In the genomic region with DNA sequence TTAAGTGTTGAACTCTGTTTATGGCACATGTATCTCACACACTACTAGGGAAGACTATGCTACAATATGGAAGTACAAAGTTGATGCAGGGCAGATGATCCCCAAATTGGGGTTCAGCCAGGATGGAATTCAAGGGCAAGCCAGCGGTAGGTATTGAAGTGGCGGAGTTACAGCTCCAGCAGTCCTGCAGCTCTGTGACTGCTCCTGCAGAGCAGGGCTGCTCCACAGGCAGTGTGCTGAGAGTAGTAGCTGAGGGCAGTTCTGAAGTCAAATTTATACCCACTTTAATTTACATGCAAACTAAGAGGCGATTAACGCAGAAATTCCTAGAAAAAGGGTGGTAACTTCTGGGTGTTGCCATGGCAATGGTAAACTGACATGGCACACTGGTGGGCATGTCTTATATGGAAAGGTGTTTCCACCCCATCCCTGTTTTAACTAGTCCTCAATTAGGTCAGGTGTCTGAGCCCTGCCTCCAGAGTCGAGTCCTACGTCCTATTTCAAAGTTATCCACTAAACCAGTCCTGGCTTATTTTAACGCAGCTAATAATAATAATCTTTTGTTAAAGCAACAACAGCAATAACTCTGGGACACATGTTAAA, we compare ENCODE assay signal across 25 cellular contexts. TPM values are rescaled to one million over a fixed set of nuclear protein-coding genes. Genes with fewer than 3 reads are reported as not detected.
DNase-seq lines count a peak whose midpoint lies in the region; ATAC-seq and TF ChIP-seq lines count a peak whose summit lies in the region.
"Had no signal": no experiment of that assay in that cellular context is flagged by ENCODE, and none has a peak within 500 bp of the region (broad histone marks: within the 10 kb centered on the region; RNA-seq: fewer than 3 reads in every experiment).

No MANE protein-coding gene starts in this region.

- TSS peak; percentile 71 for BruUV-seq in PC-3 (replicated peaks; lab: Mats Ljungman, UMichigan)

- H3K36me3 ChIP-seq in PC-3 (ENCODE audit: low read depth, low read length), result no peaks in the 10 kb centered on the region
- no peaks in the 10 kb centered on the region for H3K36me3 ChIP-seq in breast epithelium
- H3K36me3 ChIP-seq in neural progenitor cell, result no peaks in the 10 kb centered on the region
- H3K36me3 ChIP-seq: BLaER1, ovary, SJSA1 had no signal

- no peaks in the 10 kb centered on the region for H3K4me1 Mint-ChIP-seq in neural progenitor cell
- peaks cover 8% of the 10 kb centered on the region for H3K4me1 Mint-ChIP-seq in mesothelial cell of epicardium
- H3K4me1 Mint-ChIP-seq: activated naive CD8-positive, alpha-beta T cell treated with anti-CD3 and anti-CD28 coated beads, Interleukin-2, amount 10 ng/mL, durations not matched to agents 7 days and 5 days had no signal

- intact Hi-C loops in PC-3 (cut with micrococcal nuclease) (loop anchor here (1.0 to 2.0 kb wide), 3 partner anchors 14 to 66 kb away; partner anchors contain the start of gene PTPN14), breast epithelium (cut with DNase I; ENCODE audit: low total_unique reads) (no loop called here)

- no peak for TF ChIP-seq POLR2A in breast epithelium (IDR thresholded peaks at IDR 0.05)

- H3K9me3 Mint-ChIP-seq in neural progenitor cell (peaks cover 6% of the 10 kb centered on the region), mesothelial cell of epicardium (no peaks in the 10 kb centered on the region)
- H3K9me3 Mint-ChIP-seq: activated naive CD8-positive, alpha-beta T cell treated with anti-CD3 and anti-CD28 coated beads, Interleukin-2, amount 10 ng/mL, durations not matched to agents 7 days and 5 days; effector memory CD8-positive, alpha-beta T cell; memory B cell had no signal

- H4K20me1 ChIP-seq in PC-3 (ENCODE audit: low read length) (no peaks in the 10 kb centered on the region), neural progenitor cell (ENCODE audit: low read depth) (no peaks in the 10 kb centered on the region)
- H4K20me1 ChIP-seq: BLaER1 had no signal

- TF ChIP-seq CTCF in PC-3 (conservative IDR thresholded peaks at IDR 0.05; ENCODE audit: low read depth, low read length) (no peak), breast epithelium (IDR thresholded peaks at IDR 0.05) (no peak), neural progenitor cell (IDR thresholded peaks at IDR 0.05) (no peak), mesothelial cell of epicardium (IDR thresholded peaks at IDR 0.05; ENCODE audit: unreplicated experiment) (no peak)

- no peaks in the 10 kb centered on the region for H3K79me2 ChIP-seq in PC-3 (ENCODE audit: low read length)
- no peaks in the 10 kb centered on the region for H3K79me2 ChIP-seq in neural progenitor cell (ENCODE audit: low read depth)

- H3K27me3 ChIP-seq in PC-3 (ENCODE audit: low read length) (no peaks in the 10 kb centered on the region), breast epithelium (no peaks in the 10 kb centered on the region), neural progenitor cell (no peaks in the 10 kb centered on the region)
- H3K27me3 ChIP-seq: BLaER1, body of pancreas, ovary, SJSA1 had no signal

- H3K4me2 ChIP-seq in PC-3 (ENCODE audit: low read length), result peak overlapping the region; percentile 68
- H3K4me2 ChIP-seq in neural progenitor cell, result no peak overlapping the region
- H3K4me2 ChIP-seq: BLaER1 had no signal

- no peaks in the 10 kb centered on the region for H3K9me3 ChIP-seq in PC-3 (ENCODE audit: low read length)
- no peaks in the 10 kb centered on the region for H3K9me3 ChIP-seq in breast epithelium
- H3K9me3 ChIP-seq in neural progenitor cell (ENCODE audit: low read depth), result no peaks in the 10 kb centered on the region
- H3K9me3 ChIP-seq: ovary, SJSA1 had no signal

- POLR2A ChIA-PET in PC-3 (lab: Charles Lee; ENCODE audit: unreplicated experiment), result interaction anchor here (0.7 kb wide), 1 partner anchor 31 kb away, joined by 6 read pairs; the partner anchor contains the start of gene PTPN14

- H3K4me3 ChIP-seq in PC-3 (ENCODE audit: low read length) (peak overlapping the region; percentile 22; the same call in 1 of the 2 replicates), breast epithelium (no peak overlapping the region), neural progenitor cell (no peak overlapping the region)
- H3K4me3 ChIP-seq: BLaER1, body of pancreas, ovary, SJSA1 had no signal

- H2AFZ ChIP-seq in PC-3 (ENCODE audit: low read length) (peak overlapping the region; percentile 31; the same call in 1 of the 2 replicates), neural progenitor cell (replicated peaks) (no peak overlapping the region)

- H3K9me2 ChIP-seq in PC-3 (replicated peaks; ENCODE audit: low read length), result no peaks in the 10 kb centered on the region

- DNase-seq in Daoy (ENCODE audit: low read depth) (peak; percentile 30), PC-3 (no peak), breast epithelium (ENCODE audit: low spot score in 2 of 2) (no peak), neural progenitor cell (ENCODE audit: low spot score) (peak; percentile 9), NOMO-1 treated with DMSO at 0.1 percent for 48 hours (lab: John Stamatoyannopoulos, UW; ENCODE audit: unreplicated experiment) (no peak), mesothelial cell of epicardium (ENCODE audit: low spot score in 2 of 2, unreplicated experiment in 2 of 2) (no peak), NCI-H510A (lab: John Stamatoyannopoulos, UW) (no peak)
- DNase-seq: activated B cell treated with CpG ODN at 0.5 μM for 24 hours; activated CD4-positive, alpha-beta T cell treated with anti-CD3 and anti-CD28 coated beads, Interleukin-2, amount 50 U/mL, for 48 hours; activated CD8-positive, alpha-beta memory T cell treated with anti-CD3 and anti-CD28 coated beads, Interleukin-2, amount 50 U/mL, for 48 hours; activated naive CD8-positive, alpha-beta T cell treated with anti-CD3 and anti-CD28 coated beads, Interleukin-2, amount 10 ng/mL, durations not matched to agents 7 days and 5 days; COR-L47; effector memory CD8-positive, alpha-beta T cell; KG1; naive thymus-derived CD4-positive, alpha-beta T cell; NCI-H1092; NCI-H1930; ovary; right cardiac atrium had no signal

- H3K36me3 Mint-ChIP-seq in neural progenitor cell (no peaks in the 10 kb centered on the region), mesothelial cell of epicardium (no peaks in the 10 kb centered on the region)
- H3K36me3 Mint-ChIP-seq: activated naive CD8-positive, alpha-beta T cell treated with anti-CD3 and anti-CD28 coated beads, Interleukin-2, amount 10 ng/mL, durations not matched to agents 7 days and 5 days; memory B cell had no signal

- H3K27ac ChIP-seq in PC-3 (ENCODE audit: low read length) (peak overlapping the region; percentile 75), breast epithelium (peak overlapping the region; percentile 40), neural progenitor cell (no peak overlapping the region)
- H3K27ac ChIP-seq: BLaER1, ovary, SJSA1 had no signal

- CTCF ChIA-PET in PC-3 (lab: Charles Lee), result interaction anchor here (0.6 to 3.6 kb wide), 5 partner anchors 100 to 595 kb away, joined by 4 to 36 read pairs (median 4); partner anchors contain the start of gene PROX1

- H3K4me3 Mint-ChIP-seq in neural progenitor cell (no peak overlapping the region), mesothelial cell of epicardium (no peak overlapping the region)
- H3K4me3 Mint-ChIP-seq: activated B cell treated with CpG ODN at 0.5 μM for 24 hours; activated naive CD8-positive, alpha-beta T cell treated with anti-CD3 and anti-CD28 coated beads, Interleukin-2, amount 10 ng/mL, durations not matched to agents 7 days and 5 days; effector memory CD8-positive, alpha-beta T cell; memory B cell; naive thymus-derived CD4-positive, alpha-beta T cell; T-helper 2 cell treated with Interferon-gamma antibody and Interleukin-4, amounts not matched to agents 5 μg/mL and 100 μg/mL, for 36 hours had no signal

- peak; percentile 10 for ATAC-seq in PC-3
- ATAC-seq in GM19324 (IDR thresholded peaks at IDR 0.05; ENCODE audit: low FRiP score, unreplicated experiment), result no peak
- ATAC-seq: body of pancreas; effector memory CD8-positive, alpha-beta T cell; naive thymus-derived CD4-positive, alpha-beta T cell had no signal

- H3F3A ChIP-seq in PC-3 (ENCODE audit: low read length, unreplicated experiment), result no peaks in the 10 kb centered on the region
- no peaks in the 10 kb centered on the region for H3F3A ChIP-seq in neural progenitor cell (ENCODE audit: low read depth)

- H3K27me3 Mint-ChIP-seq in neural progenitor cell (ENCODE audit: insufficient read depth, low read depth) (no peaks in the 10 kb centered on the region), mesothelial cell of epicardium (ENCODE audit: low read depth) (no peaks in the 10 kb centered on the region)

- H3K4me1 ChIP-seq in PC-3 (ENCODE audit: insufficient read depth, low read length), result peaks cover 43% of the 10 kb centered on the region
- H3K4me1 ChIP-seq in breast epithelium, result peaks cover 0 to 9% of the 10 kb centered on the region in 2 donors
- H3K4me1 ChIP-seq in neural progenitor cell, result no peaks in the 10 kb centered on the region
- H3K4me1 ChIP-seq: body of pancreas had no signal

- H3K27ac Mint-ChIP-seq in neural progenitor cell (no peak overlapping the region), mesothelial cell of epicardium (no peak overlapping the region)
- H3K27ac Mint-ChIP-seq: activated B cell treated with CpG ODN at 0.5 μM for 24 hours; activated naive CD8-positive, alpha-beta T cell treated with anti-CD3 and anti-CD28 coated beads, Interleukin-2, amount 10 ng/mL, durations not matched to agents 7 days and 5 days; effector memory CD8-positive, alpha-beta T cell; memory B cell; naive thymus-derived CD4-positive, alpha-beta T cell had no signal

- H3K9ac ChIP-seq in PC-3 (ENCODE audit: low read length) (peak overlapping the region; percentile 39; the same call in 1 of the 2 replicates), neural progenitor cell (no peak overlapping the region)
- H3K9ac ChIP-seq: BLaER1 had no signal

RNA-seq across cellular contexts. Expression of gene CENPF, which starts 20.6 kb away (rescaled TPM):
- total RNA-seq in Daoy (2014; rRNA removed; shearing (Covaris generic)), result 64.2 and 64.3 TPM in 2 replicates
- total RNA-seq in PC-3 (2014; rRNA removed) (92.6 and 101 TPM in 2 replicates), breast epithelium (1 to 10 TPM; 1.3 to 4.0 (median 1.9) TPM), neural progenitor cell (ENCODE audit: low replicate concordance) (213 and 254 TPM in 2 replicates), mesothelial cell of epicardium (54.3 to 58.1 TPM (median 56.4 TPM) in 3 replicates)

RNA-seq across cellular contexts. Expression of gene PTPN14, which starts 31.0 kb away (rescaled TPM):
- total RNA-seq in Daoy (2014; rRNA removed; shearing (Covaris generic)), result 16.5 and 23.5 TPM in 2 replicates
- 12.6 and 17.1 TPM in 2 replicates for total RNA-seq in PC-3 (2014; rRNA removed)
- 10 to 100 TPM; 30.4 to 57.4 (median 49.5) TPM for total RNA-seq in breast epithelium
- 27.3 and 28.3 TPM in 2 replicates for total RNA-seq in neural progenitor cell (ENCODE audit: low replicate concordance)
- total RNA-seq in mesothelial cell of epicardium, result 71.8 to 75.8 TPM (median 74.9 TPM) in 3 replicates
- total RNA-seq: activated B cell treated with CpG ODN at 0.5 μM for 24 hours had no signal

Comparison
In these comparisons a context has a peak if more than half of its experiments do, and no peak if none do; other contexts are left out.
1. DNase-seq: peak in Daoy (single experiment) and neural progenitor cell (single experiment); none in PC-3 (single experiment), breast epithelium (0 of 2), NOMO-1 treated with DMSO at 0.1 percent for 48 hours (single experiment), mesothelial cell of epicardium (0 of 2) and NCI-H510A (single experiment).
2. RNA of gene CENPF, which starts 20.6 kb away (total RNA-seq): 213 to 254 TPM in neural progenitor cell, 92.6 to 101 TPM in PC-3, 64.2 to 64.3 TPM in Daoy and 54.3 to 58.1 TPM in mesothelial cell of epicardium; 1.3 to 4.0 TPM in breast epithelium; every median in the first group is over 10 times any median in the second.